ENCODE assay signal across 23 cellular contexts in genomic region chr7:118220583-118220982, GRCh38. TPM values are rescaled to one million over a fixed set of nuclear protein-coding genes. Genes with fewer than 3 reads are reported as not detected.
"Had no signal": no experiment of that assay in that cellular context is flagged by ENCODE, and none has a peak within 500 bp of the region (broad histone marks: within the 10 kb centered on the region; RNA-seq: fewer than 3 reads in every experiment).

No MANE protein-coding gene starts in this region.

- H3K4me3 Mint-ChIP-seq: immature natural killer cell; memory B cell; naive thymus-derived CD4-positive, alpha-beta T cell had no signal

- H3K4me1 Mint-ChIP-seq: immature natural killer cell; memory B cell; naive thymus-derived CD4-positive, alpha-beta T cell had no signal

- ATAC-seq: foreskin keratinocyte; gastroesophageal sphincter; heart left ventricle; left colon; left lobe of liver; naive thymus-derived CD4-positive, alpha-beta T cell had no signal

- H3K9me3 Mint-ChIP-seq: memory B cell; naive thymus-derived CD4-positive, alpha-beta T cell had no signal

- DNase-seq: dermis blood vessel endothelial cell; dorsolateral prefrontal cortex; effector CD4-positive, alpha-beta T cell; effector memory CD4-positive, alpha-beta T cell; foreskin keratinocyte; heart left ventricle; hypothalamus; immature natural killer cell; islet precursor cell; kidney; kidney glomerular epithelial cell; left colon; left ventricle myocardium inferior; mammary epithelial cell; mesendoderm; midbrain; naive thymus-derived CD4-positive, alpha-beta T cell had no signal

- H3K36me3 Mint-ChIP-seq: immature natural killer cell; memory B cell; naive thymus-derived CD4-positive, alpha-beta T cell had no signal

- H3K27ac Mint-ChIP-seq: immature natural killer cell; memory B cell; naive thymus-derived CD4-positive, alpha-beta T cell had no signal

- H3K27me3 Mint-ChIP-seq: memory B cell had no signal

RNA-seq across cellular contexts. Expression of gene ANKRD7, which starts 3.9 kb away (rescaled TPM):
- total RNA-seq: dermis blood vessel endothelial cell; left colon; left lobe of liver; mucosa of gallbladder; naive thymus-derived CD4-positive, alpha-beta T cell had no signal
- polyA plus RNA-seq: endothelial cell of umbilical vein, immature natural killer cell, liver had no signal
